ENCODE assay signal across 13 cellular contexts in the genomic region with DNA sequence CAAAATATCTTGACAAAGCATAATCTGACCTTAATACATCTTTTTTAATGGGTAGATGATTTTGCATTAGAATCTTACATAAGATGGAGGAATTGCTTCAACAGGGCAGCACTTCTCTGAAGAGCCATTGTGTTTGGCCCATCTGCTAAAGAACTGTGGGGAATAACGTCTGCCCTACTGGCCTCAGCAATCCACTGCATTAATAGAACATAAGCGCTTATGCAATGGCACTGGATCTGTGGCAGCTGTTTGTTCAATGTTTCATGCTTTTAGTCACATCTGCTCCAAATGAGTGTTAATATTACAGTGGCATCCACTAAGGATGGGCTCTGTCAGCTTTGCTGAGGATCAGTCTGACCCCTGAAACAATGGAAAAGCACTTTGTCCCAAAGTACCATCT.
DNase-seq lines count a peak whose midpoint lies in the region; TF ChIP-seq lines count a peak whose summit lies in the region.
"Had no signal": no experiment of that assay in that cellular context is flagged by ENCODE, and none has a peak within 500 bp of the region (broad histone marks: within the 10 kb centered on the region; RNA-seq: fewer than 3 reads in every experiment).

No MANE protein-coding gene starts in this region.

- no peaks in the 10 kb centered on the region for H3K36me3 ChIP-seq in WERI-Rb-1
- H3K36me3 ChIP-seq: BLaER1 treated with 17β-estradiol and CSF1 and Interleukin-3, amounts not matched to agents 10 nM and 100 nM had no signal

- no peaks in the 10 kb centered on the region for H3K27me3 ChIP-seq in WERI-Rb-1 (ENCODE audit: insufficient read depth, low read depth, severe bottlenecking)
- H3K27me3 ChIP-seq: BLaER1 treated with 17β-estradiol and CSF1 and Interleukin-3, amounts not matched to agents 10 nM and 100 nM had no signal

- H3K4me3 ChIP-seq in WERI-Rb-1 (ENCODE audit: low read depth, low read length): no peak overlapping the region
- H3K4me3 ChIP-seq: BLaER1 treated with 17β-estradiol and CSF1 and Interleukin-3, amounts not matched to agents 10 nM and 100 nM had no signal

- no peaks in the 10 kb centered on the region for H3K9me3 ChIP-seq in WERI-Rb-1 (ENCODE audit: severe bottlenecking)
- H3K9me3 ChIP-seq: BLaER1 treated with 17β-estradiol and CSF1 and Interleukin-3, amounts not matched to agents 10 nM and 100 nM had no signal

- no peak overlapping the region for H3K27ac Mint-ChIP-seq in glutamatergic neuron (ENCODE audit: unreplicated experiment)
- H3K27ac Mint-ChIP-seq: CD4-positive, CD25-positive, alpha-beta regulatory T cell; H9 had no signal

- peak; percentile 81 for DNase-seq in DMS 273 (lab: John Stamatoyannopoulos, UW; ENCODE audit: unreplicated experiment)
- DNase-seq in NCI-H2227 (lab: John Stamatoyannopoulos, UW; ENCODE audit: unreplicated experiment): peak; percentile 45
- no peak for DNase-seq in WERI-Rb-1
- no peak for DNase-seq in glutamatergic neuron
- DNase-seq in activated naive CD4-positive, alpha-beta T cell (lab: John Stamatoyannopoulos, UW): no peak
- DNase-seq in effector CD4-positive, alpha-beta T cell: no peak
- no peak for DNase-seq in hypothalamus (lab: John Stamatoyannopoulos, UW)
- DNase-seq: ACHN; CD4-positive, CD25-positive, alpha-beta regulatory T cell; DMS79; GOT3; H9 had no signal

- H3K27me3 Mint-ChIP-seq in glutamatergic neuron (ENCODE audit: unreplicated experiment): peaks cover 2% of the 10 kb centered on the region

- H3K9me3 Mint-ChIP-seq in glutamatergic neuron (ENCODE audit: unreplicated experiment): no peaks in the 10 kb centered on the region
- H3K9me3 Mint-ChIP-seq: H9 had no signal

- H3K27ac ChIP-seq in WERI-Rb-1: 0 out of 2 replicates have a peak overlapping the region, but pooled peaks have one; percentile 22
- H3K27ac ChIP-seq: BLaER1 treated with 17β-estradiol and CSF1 and Interleukin-3, amounts not matched to agents 10 nM and 100 nM had no signal

- H3K36me3 Mint-ChIP-seq in glutamatergic neuron (ENCODE audit: unreplicated experiment): no peaks in the 10 kb centered on the region
- H3K36me3 Mint-ChIP-seq: CD4-positive, CD25-positive, alpha-beta regulatory T cell had no signal

- peaks cover 9% of the 10 kb centered on the region for H3K4me1 Mint-ChIP-seq in glutamatergic neuron (ENCODE audit: low read depth, unreplicated experiment)

- peak overlapping the region; percentile 47 for H3K4me3 Mint-ChIP-seq in glutamatergic neuron (ENCODE audit: unreplicated experiment)
- H3K4me3 Mint-ChIP-seq: CD4-positive, CD25-positive, alpha-beta regulatory T cell; H9 had no signal

- TF ChIP-seq CTCF in WERI-Rb-1 (IDR thresholded peaks at IDR 0.05; ENCODE audit: low read depth, low read length): no peak
- TF ChIP-seq CTCF in glutamatergic neuron (IDR thresholded peaks at IDR 0.05; ENCODE audit: partially characterized antibody, unreplicated experiment): no peak

Comparison
In these comparisons a context has a peak if more than half of its experiments do, and no peak if none do; other contexts are left out.
1. DNase-seq: peak in DMS 273 (single experiment) and NCI-H2227 (single experiment); none in WERI-Rb-1 (single experiment), glutamatergic neuron (single experiment), activated naive CD4-positive, alpha-beta T cell (0 of 4), effector CD4-positive, alpha-beta T cell (single experiment) and hypothalamus (0 of 51).